In genomic region chr10:8346861-8347260, GRCh38 we compare ENCODE assay signal across 27 cellular contexts.
"Had no signal": no experiment of that assay in that cellular context is flagged by ENCODE, and none has a peak within 500 bp of the region (broad histone marks: within the 10 kb centered on the region; RNA-seq: fewer than 3 reads in every experiment).

No MANE protein-coding gene starts in this region.

- DNase-seq: activated B cell treated with CpG ODN at 0.5 μM for 24 hours; activated CD4-positive, alpha-beta T cell treated with anti-CD3 and anti-CD28 coated beads for 36 hours; activated CD8-positive, alpha-beta memory T cell treated with anti-CD3 and anti-CD28 coated beads, Interleukin-2, amount 10 ng/mL, durations not matched to agents 7 days and 5 days; activated CD8-positive, alpha-beta T cell treated with anti-CD3 and anti-CD28 coated beads, Interleukin-2, amount 10 ng/mL, durations not matched to agents 7 days and 5 days; activated effector memory CD4-positive, alpha-beta T cell treated with Interleukin-2 at 50 U/mL for 16 hours; activated naive CD4-positive, alpha-beta T cell treated with Interleukin-2 at 50 U/mL for 16 hours; activated T-cell treated with anti-CD3 and anti-CD28 coated beads, Interleukin-2, amount 50 U/mL, for 48 hours; anterior cingulate cortex; dermis blood vessel endothelial cell; effector CD8-positive, alpha-beta T cell; immature natural killer cell; kidney; left colon; midbrain; naive thymus-derived CD8-positive, alpha-beta T cell; occipital lobe; psoas muscle; sigmoid colon; small intestine; stimulated activated CD4-positive, alpha-beta T cell treated with anti-CD3 and anti-CD28 coated beads, Interleukin-4, amount 100 ng/mL, for 24 hours; stimulated activated naive CD8-positive, alpha-beta T cell treated with anti-CD3 and anti-CD28 coated beads, Interleukin-15, amount 100 ng/mL, for 72 hours; substantia nigra; uterus had no signal

- H3K4me1 Mint-ChIP-seq: activated B cell treated with CpG ODN at 0.5 μM for 24 hours; immature natural killer cell; naive thymus-derived CD8-positive, alpha-beta T cell; neural crest cell; stimulated activated effector memory CD8-positive, alpha-beta T cell treated with anti-CD3 and anti-CD28 coated beads, Interleukin-12 subunit alpha, Interleukin-12 subunit beta, amount 100 ng/mL, for 72 hours; stimulated activated naive CD8-positive, alpha-beta T cell treated with anti-CD3 and anti-CD28 coated beads, Interleukin-15, amount 100 ng/mL, for 72 hours had no signal

- H3K9me3 Mint-ChIP-seq: immature natural killer cell; stimulated activated effector memory CD8-positive, alpha-beta T cell treated with anti-CD3 and anti-CD28 coated beads, Interleukin-12 subunit alpha, Interleukin-12 subunit beta, amount 100 ng/mL, for 72 hours had no signal

- H3K4me3 Mint-ChIP-seq: activated B cell treated with CpG ODN at 0.5 μM for 24 hours; activated CD4-positive, alpha-beta T cell treated with anti-CD3 and anti-CD28 coated beads for 36 hours; activated CD8-positive, alpha-beta memory T cell treated with anti-CD3 and anti-CD28 coated beads, Interleukin-2, amount 10 ng/mL, durations not matched to agents 7 days and 5 days; activated CD8-positive, alpha-beta T cell treated with anti-CD3 and anti-CD28 coated beads, Interleukin-2, amount 10 ng/mL, durations not matched to agents 7 days and 5 days; activated naive CD8-positive, alpha-beta T cell; immature natural killer cell; naive thymus-derived CD8-positive, alpha-beta T cell; neural crest cell; stimulated activated effector memory CD8-positive, alpha-beta T cell treated with anti-CD3 and anti-CD28 coated beads, Interleukin-12 subunit alpha, Interleukin-12 subunit beta, amount 100 ng/mL, for 72 hours; stimulated activated naive CD8-positive, alpha-beta T cell treated with anti-CD3 and anti-CD28 coated beads, Interleukin-15, amount 100 ng/mL, for 72 hours; type B pancreatic cell had no signal

- H3K27ac Mint-ChIP-seq: activated B cell treated with CpG ODN at 0.5 μM for 24 hours; activated CD4-positive, alpha-beta T cell treated with anti-CD3 and anti-CD28 coated beads for 36 hours; activated CD8-positive, alpha-beta memory T cell treated with anti-CD3 and anti-CD28 coated beads, Interleukin-2, amount 10 ng/mL, durations not matched to agents 7 days and 5 days; activated CD8-positive, alpha-beta T cell treated with anti-CD3 and anti-CD28 coated beads, Interleukin-2, amount 10 ng/mL, durations not matched to agents 7 days and 5 days; activated naive CD8-positive, alpha-beta T cell; immature natural killer cell; stimulated activated effector memory CD8-positive, alpha-beta T cell treated with anti-CD3 and anti-CD28 coated beads, Interleukin-12 subunit alpha, Interleukin-12 subunit beta, amount 100 ng/mL, for 72 hours; stimulated activated naive CD8-positive, alpha-beta T cell treated with anti-CD3 and anti-CD28 coated beads, Interleukin-15, amount 100 ng/mL, for 72 hours; type B pancreatic cell had no signal

- H3K36me3 Mint-ChIP-seq: naive thymus-derived CD8-positive, alpha-beta T cell; stimulated activated effector memory CD8-positive, alpha-beta T cell treated with anti-CD3 and anti-CD28 coated beads, Interleukin-12 subunit alpha, Interleukin-12 subunit beta, amount 100 ng/mL, for 72 hours; type B pancreatic cell had no signal

- H3K27me3 Mint-ChIP-seq: activated B cell treated with CpG ODN at 0.5 μM for 24 hours; activated CD4-positive, alpha-beta T cell treated with anti-CD3 and anti-CD28 coated beads for 36 hours; activated CD8-positive, alpha-beta memory T cell treated with anti-CD3 and anti-CD28 coated beads, Interleukin-2, amount 10 ng/mL, durations not matched to agents 7 days and 5 days; activated naive CD8-positive, alpha-beta T cell; naive thymus-derived CD8-positive, alpha-beta T cell; stimulated activated naive CD8-positive, alpha-beta T cell treated with anti-CD3 and anti-CD28 coated beads, Interleukin-15, amount 100 ng/mL, for 72 hours had no signal

- ATAC-seq: activated CD4-positive, alpha-beta T cell treated with anti-CD3 and anti-CD28 coated beads for 36 hours; activated CD8-positive, alpha-beta memory T cell treated with anti-CD3 and anti-CD28 coated beads, Interleukin-2, amount 10 ng/mL, durations not matched to agents 7 days and 5 days; activated CD8-positive, alpha-beta T cell treated with anti-CD3 and anti-CD28 coated beads, Interleukin-2, amount 10 ng/mL, durations not matched to agents 7 days and 5 days; left colon; naive thymus-derived CD8-positive, alpha-beta T cell; psoas muscle; stimulated activated effector memory CD8-positive, alpha-beta T cell treated with anti-CD3 and anti-CD28 coated beads, Interleukin-12 subunit alpha, Interleukin-12 subunit beta, amount 100 ng/mL, for 72 hours; stimulated activated naive CD8-positive, alpha-beta T cell treated with anti-CD3 and anti-CD28 coated beads, Interleukin-15, amount 100 ng/mL, for 72 hours had no signal
